1 cellular context compared by ENCODE assay signal in the genomic region with DNA sequence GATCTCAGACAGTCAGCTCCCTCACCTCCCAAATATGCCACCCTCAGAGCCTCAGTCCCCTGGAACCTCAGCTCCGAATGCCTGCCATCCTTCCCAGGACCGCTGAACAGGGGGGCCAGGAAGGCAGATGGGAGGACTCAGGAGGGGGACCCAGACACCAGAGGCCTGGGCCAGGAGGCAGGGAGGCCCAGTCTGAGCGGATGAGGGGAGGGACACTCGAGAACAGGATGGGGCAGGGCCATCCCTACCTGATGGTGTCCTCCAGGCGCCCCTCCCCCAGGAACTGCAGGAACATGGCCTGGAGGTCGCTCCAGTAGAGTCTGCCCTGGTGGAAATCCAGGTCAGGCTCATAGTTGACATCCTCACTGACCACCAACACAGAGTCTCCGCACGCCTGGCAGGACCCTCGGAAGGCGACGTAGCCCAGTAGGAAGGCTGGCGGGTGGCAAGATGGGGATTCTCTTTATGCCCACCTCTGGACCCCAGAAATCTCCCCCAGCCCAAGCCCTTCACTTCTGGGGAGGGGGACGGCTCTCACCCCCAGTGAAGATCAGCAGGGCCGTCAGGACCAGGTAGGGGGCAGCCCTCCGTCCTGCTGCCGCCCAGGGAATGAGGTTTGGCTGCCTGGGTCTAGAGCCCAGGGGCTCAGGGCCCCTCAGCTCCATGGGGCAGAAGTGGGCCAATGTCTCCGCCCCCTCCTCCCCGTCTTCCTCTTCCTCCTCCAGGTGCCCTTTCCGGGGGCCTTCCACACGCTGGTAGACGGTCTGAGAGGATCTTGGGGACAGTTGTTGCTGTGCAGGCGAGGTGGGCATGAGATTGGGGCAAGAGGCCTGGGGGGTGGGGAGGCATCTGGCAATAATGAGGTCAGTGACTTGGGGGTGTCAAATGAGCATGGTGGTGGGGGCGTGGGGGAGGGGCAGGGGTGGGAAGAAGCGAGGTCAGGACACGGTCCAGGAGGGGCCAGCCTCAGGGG.
TF ChIP-seq lines count a peak whose summit lies in the region.

No MANE protein-coding gene starts in this region.

TF ChIP-seq in K562, 482 proteins besides CTCF, POLR2A, EP300 and RAD21 (continued from another document and continues in another):
- TF ChIP-seq, protein P1, sequence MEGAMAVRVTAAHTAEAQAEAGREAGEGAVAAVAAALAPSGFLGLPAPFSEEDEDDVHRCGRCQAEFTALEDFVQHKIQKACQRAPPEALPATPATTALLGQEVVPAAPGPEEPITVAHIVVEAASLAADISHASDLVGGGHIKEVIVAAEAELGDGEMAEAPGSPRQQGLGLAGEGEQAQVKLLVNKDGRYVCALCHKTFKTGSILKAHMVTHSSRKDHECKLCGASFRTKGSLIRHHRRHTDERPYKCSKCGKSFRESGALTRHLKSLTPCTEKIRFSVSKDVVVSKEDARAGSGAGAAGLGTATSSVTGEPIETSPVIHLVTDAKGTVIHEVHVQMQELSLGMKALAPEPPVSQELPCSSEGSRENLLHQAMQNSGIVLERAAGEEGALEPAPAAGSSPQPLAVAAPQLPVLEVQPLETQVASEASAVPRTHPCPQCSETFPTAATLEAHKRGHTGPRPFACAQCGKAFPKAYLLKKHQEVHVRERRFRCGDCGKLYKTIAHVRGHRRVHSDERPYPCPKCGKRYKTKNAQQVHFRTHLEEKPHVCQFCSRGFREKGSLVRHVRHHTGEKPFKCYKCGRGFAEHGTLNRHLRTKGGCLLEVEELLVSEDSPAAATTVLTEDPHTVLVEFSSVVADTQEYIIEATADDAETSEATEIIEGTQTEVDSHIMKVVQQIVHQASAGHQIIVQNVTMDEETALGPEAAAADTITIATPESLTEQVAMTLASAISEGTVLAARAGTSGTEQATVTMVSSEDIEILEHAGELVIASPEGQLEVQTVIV (CRISPR knock-in tag; IDR thresholded peaks at IDR 0.05; ENCODE audit: borderline replicate concordance) = no peak
- TF ChIP-seq TEAD1 (CRISPR knock-in tag; IDR thresholded peaks at IDR 0.05) (no peak; a peak in 1 of 4 replicates), HDAC1 (IDR thresholded peaks at IDR 0.05) (no peak; a peak in 1 of 4 replicates), RFX7 (CRISPR knock-in tag; IDR thresholded peaks at IDR 0.05) (no peak), MCM7 (IDR thresholded peaks at IDR 0.05) (no peak), ZNF3 (CRISPR knock-in tag; IDR thresholded peaks at IDR 0.05) (no peak), MYNN (IDR thresholded peaks at IDR 0.05) (no peak), MYNN (CRISPR knock-in tag; IDR thresholded peaks at IDR 0.05) (no peak), SREBF2 (CRISPR knock-in tag; IDR thresholded peaks at IDR 0.05) (no peak), XRCC3 (IDR thresholded peaks at IDR 0.05) (no peak), KAT2B (IDR thresholded peaks at IDR 0.05; ENCODE audit: low read depth, low read length) (no peak), ZKSCAN8 (CRISPR knock-in tag; IDR thresholded peaks at IDR 0.05) (no peak), HMG20B (CRISPR knock-in tag; IDR thresholded peaks at IDR 0.05) (0 out of 2 replicates have a peak, but pooled peaks have one; percentile 19), WHSC1 (IDR thresholded peaks at IDR 0.05; ENCODE audit: low read length) (no peak), ZNF121 (CRISPR knock-in tag; conservative IDR thresholded peaks at IDR 0.05) (no peak), ZNF384 (IDR thresholded peaks at IDR 0.05; ENCODE audit: low read depth, low read length) (no peak), TRIM24 (IDR thresholded peaks at IDR 0.05) (no peak), CREB1 (IDR thresholded peaks at IDR 0.05) (no peak), CREB1 (CRISPR knock-in tag; IDR thresholded peaks at IDR 0.05) (peak; percentile 15; the same call in 1 of the 2 replicates), SIN3B (IDR thresholded peaks at IDR 0.05; ENCODE audit: low read depth) (no peak), CREBBP (IDR thresholded peaks at IDR 0.05; ENCODE audit: low read depth, low read length) (no peak), HNRNPUL1 (IDR thresholded peaks at IDR 0.05; ENCODE audit: low read length) (no peak)
- TF ChIP-seq, protein P2, sequence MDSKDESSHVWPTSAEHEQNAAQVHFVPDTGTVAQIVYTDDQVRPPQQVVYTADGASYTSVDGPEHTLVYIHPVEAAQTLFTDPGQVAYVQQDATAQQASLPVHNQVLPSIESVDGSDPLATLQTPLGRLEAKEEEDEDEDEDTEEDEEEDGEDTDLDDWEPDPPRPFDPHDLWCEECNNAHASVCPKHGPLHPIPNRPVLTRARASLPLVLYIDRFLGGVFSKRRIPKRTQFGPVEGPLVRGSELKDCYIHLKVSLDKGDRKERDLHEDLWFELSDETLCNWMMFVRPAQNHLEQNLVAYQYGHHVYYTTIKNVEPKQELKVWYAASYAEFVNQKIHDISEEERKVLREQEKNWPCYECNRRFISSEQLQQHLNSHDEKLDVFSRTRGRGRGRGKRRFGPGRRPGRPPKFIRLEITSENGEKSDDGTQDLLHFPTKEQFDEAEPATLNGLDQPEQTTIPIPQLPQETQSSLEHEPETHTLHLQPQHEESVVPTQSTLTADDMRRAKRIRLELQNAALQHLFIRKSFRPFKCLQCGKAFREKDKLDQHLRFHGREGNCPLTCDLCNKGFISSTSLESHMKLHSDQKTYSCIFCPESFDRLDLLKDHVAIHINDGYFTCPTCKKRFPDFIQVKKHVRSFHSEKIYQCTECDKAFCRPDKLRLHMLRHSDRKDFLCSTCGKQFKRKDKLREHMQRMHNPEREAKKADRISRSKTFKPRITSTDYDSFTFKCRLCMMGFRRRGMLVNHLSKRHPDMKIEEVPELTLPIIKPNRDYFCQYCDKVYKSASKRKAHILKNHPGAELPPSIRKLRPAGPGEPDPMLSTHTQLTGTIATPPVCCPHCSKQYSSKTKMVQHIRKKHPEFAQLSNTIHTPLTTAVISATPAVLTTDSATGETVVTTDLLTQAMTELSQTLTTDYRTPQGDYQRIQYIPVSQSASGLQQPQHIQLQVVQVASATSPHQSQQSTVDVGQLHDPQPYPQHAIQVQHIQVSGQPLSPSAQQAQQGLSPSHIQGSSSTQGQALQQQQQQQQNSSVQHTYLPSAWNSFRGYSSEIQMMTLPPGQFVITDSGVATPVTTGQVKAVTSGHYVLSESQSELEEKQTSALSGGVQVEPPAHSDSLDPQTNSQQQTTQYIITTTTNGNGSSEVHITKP (IDR thresholded peaks at IDR 0.05; ENCODE audit: partially characterized antibody) = peak; percentile 32
- TF ChIP-seq, protein P3, sequence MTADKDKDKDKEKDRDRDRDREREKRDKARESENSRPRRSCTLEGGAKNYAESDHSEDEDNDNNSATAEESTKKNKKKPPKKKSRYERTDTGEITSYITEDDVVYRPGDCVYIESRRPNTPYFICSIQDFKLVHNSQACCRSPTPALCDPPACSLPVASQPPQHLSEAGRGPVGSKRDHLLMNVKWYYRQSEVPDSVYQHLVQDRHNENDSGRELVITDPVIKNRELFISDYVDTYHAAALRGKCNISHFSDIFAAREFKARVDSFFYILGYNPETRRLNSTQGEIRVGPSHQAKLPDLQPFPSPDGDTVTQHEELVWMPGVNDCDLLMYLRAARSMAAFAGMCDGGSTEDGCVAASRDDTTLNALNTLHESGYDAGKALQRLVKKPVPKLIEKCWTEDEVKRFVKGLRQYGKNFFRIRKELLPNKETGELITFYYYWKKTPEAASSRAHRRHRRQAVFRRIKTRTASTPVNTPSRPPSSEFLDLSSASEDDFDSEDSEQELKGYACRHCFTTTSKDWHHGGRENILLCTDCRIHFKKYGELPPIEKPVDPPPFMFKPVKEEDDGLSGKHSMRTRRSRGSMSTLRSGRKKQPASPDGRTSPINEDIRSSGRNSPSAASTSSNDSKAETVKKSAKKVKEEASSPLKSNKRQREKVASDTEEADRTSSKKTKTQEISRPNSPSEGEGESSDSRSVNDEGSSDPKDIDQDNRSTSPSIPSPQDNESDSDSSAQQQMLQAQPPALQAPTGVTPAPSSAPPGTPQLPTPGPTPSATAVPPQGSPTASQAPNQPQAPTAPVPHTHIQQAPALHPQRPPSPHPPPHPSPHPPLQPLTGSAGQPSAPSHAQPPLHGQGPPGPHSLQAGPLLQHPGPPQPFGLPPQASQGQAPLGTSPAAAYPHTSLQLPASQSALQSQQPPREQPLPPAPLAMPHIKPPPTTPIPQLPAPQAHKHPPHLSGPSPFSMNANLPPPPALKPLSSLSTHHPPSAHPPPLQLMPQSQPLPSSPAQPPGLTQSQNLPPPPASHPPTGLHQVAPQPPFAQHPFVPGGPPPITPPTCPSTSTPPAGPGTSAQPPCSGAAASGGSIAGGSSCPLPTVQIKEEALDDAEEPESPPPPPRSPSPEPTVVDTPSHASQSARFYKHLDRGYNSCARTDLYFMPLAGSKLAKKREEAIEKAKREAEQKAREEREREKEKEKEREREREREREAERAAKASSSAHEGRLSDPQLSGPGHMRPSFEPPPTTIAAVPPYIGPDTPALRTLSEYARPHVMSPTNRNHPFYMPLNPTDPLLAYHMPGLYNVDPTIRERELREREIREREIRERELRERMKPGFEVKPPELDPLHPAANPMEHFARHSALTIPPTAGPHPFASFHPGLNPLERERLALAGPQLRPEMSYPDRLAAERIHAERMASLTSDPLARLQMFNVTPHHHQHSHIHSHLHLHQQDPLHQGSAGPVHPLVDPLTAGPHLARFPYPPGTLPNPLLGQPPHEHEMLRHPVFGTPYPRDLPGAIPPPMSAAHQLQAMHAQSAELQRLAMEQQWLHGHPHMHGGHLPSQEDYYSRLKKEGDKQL (CRISPR knock-in tag; IDR thresholded peaks at IDR 0.05; ENCODE audit: borderline replicate concordance) = peak; percentile 49; the same call in 1 of the 2 replicates
- TF ChIP-seq, protein P4, sequence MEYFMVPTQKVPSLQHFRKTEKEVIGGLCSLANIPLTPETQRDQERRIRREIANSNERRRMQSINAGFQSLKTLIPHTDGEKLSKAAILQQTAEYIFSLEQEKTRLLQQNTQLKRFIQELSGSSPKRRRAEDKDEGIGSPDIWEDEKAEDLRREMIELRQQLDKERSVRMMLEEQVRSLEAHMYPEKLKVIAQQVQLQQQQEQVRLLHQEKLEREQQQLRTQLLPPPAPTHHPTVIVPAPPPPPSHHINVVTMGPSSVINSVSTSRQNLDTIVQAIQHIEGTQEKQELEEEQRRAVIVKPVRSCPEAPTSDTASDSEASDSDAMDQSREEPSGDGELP (CRISPR knock-in tag; IDR thresholded peaks at IDR 0.05; ENCODE audit: borderline replicate concordance) = 0 out of 2 replicates have a peak, but pooled peaks have one; percentile 34
- TF ChIP-seq, protein P5, sequence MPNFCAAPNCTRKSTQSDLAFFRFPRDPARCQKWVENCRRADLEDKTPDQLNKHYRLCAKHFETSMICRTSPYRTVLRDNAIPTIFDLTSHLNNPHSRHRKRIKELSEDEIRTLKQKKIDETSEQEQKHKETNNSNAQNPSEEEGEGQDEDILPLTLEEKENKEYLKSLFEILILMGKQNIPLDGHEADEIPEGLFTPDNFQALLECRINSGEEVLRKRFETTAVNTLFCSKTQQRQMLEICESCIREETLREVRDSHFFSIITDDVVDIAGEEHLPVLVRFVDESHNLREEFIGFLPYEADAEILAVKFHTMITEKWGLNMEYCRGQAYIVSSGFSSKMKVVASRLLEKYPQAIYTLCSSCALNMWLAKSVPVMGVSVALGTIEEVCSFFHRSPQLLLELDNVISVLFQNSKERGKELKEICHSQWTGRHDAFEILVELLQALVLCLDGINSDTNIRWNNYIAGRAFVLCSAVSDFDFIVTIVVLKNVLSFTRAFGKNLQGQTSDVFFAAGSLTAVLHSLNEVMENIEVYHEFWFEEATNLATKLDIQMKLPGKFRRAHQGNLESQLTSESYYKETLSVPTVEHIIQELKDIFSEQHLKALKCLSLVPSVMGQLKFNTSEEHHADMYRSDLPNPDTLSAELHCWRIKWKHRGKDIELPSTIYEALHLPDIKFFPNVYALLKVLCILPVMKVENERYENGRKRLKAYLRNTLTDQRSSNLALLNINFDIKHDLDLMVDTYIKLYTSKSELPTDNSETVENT (CRISPR knock-in tag; IDR thresholded peaks at IDR 0.05) = no peak
- TF ChIP-seq, protein P6, sequence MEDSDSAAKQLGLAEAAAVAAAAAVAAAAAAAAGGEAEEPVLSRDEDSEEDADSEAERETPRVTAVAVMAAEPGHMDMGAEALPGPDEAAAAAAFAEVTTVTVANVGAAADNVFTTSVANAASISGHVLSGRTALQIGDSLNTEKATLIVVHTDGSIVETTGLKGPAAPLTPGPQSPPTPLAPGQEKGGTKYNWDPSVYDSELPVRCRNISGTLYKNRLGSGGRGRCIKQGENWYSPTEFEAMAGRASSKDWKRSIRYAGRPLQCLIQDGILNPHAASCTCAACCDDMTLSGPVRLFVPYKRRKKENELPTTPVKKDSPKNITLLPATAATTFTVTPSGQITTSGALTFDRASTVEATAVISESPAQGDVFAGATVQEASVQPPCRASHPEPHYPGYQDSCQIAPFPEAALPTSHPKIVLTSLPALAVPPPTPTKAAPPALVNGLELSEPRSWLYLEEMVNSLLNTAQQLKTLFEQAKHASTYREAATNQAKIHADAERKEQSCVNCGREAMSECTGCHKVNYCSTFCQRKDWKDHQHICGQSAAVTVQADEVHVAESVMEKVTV (CRISPR knock-in tag; IDR thresholded peaks at IDR 0.05) = no peak
- TF ChIP-seq, protein P7, sequence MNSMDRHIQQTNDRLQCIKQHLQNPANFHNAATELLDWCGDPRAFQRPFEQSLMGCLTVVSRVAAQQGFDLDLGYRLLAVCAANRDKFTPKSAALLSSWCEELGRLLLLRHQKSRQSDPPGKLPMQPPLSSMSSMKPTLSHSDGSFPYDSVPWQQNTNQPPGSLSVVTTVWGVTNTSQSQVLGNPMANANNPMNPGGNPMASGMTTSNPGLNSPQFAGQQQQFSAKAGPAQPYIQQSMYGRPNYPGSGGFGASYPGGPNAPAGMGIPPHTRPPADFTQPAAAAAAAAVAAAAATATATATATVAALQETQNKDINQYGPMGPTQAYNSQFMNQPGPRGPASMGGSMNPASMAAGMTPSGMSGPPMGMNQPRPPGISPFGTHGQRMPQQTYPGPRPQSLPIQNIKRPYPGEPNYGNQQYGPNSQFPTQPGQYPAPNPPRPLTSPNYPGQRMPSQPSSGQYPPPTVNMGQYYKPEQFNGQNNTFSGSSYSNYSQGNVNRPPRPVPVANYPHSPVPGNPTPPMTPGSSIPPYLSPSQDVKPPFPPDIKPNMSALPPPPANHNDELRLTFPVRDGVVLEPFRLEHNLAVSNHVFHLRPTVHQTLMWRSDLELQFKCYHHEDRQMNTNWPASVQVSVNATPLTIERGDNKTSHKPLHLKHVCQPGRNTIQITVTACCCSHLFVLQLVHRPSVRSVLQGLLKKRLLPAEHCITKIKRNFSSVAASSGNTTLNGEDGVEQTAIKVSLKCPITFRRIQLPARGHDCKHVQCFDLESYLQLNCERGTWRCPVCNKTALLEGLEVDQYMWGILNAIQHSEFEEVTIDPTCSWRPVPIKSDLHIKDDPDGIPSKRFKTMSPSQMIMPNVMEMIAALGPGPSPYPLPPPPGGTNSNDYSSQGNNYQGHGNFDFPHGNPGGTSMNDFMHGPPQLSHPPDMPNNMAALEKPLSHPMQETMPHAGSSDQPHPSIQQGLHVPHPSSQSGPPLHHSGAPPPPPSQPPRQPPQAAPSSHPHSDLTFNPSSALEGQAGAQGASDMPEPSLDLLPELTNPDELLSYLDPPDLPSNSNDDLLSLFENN (IDR thresholded peaks at IDR 0.05; ENCODE audit: low read depth in 2 of 2, low read length in 2 of 2) = no peak
- TF ChIP-seq, protein P8, sequence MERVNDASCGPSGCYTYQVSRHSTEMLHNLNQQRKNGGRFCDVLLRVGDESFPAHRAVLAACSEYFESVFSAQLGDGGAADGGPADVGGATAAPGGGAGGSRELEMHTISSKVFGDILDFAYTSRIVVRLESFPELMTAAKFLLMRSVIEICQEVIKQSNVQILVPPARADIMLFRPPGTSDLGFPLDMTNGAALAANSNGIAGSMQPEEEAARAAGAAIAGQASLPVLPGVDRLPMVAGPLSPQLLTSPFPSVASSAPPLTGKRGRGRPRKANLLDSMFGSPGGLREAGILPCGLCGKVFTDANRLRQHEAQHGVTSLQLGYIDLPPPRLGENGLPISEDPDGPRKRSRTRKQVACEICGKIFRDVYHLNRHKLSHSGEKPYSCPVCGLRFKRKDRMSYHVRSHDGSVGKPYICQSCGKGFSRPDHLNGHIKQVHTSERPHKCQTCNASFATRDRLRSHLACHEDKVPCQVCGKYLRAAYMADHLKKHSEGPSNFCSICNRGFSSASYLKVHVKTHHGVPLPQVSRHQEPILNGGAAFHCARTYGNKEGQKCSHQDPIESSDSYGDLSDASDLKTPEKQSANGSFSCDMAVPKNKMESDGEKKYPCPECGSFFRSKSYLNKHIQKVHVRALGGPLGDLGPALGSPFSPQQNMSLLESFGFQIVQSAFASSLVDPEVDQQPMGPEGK (CRISPR knock-in tag; IDR thresholded peaks at IDR 0.05; ENCODE audit: borderline replicate concordance) = no peak
